ENCODE assay signal across 8 cellular contexts in genomic region chr2:119823734-119824334, GRCh38.
DNase-seq lines count a peak whose midpoint lies in the region; ATAC-seq, FAIRE-seq and TF ChIP-seq lines count a peak whose summit lies in the region.

No MANE protein-coding gene starts in this region.

- no peaks in the 10 kb centered on the region for H3K27me3 Mint-ChIP-seq in neural progenitor cell (ENCODE audit: insufficient read depth, low read depth)

- H3K27me3 ChIP-seq in neural progenitor cell, result no peaks in the 10 kb centered on the region

- TF ChIP-seq CTCF in neural progenitor cell (IDR thresholded peaks at IDR 0.05), result peak; percentile 66

- no peak overlapping the region for H3K4me3 ChIP-seq in neural progenitor cell

- no peak for TF ChIP-seq POLR2A in erythroblast (IDR thresholded peaks at IDR 0.05; ENCODE audit: low read length)

- no peaks in the 10 kb centered on the region for H3K9me3 ChIP-seq in neural progenitor cell (ENCODE audit: low read depth)

- H3K4me3 Mint-ChIP-seq in neural progenitor cell, result no peak overlapping the region

- H4K20me1 ChIP-seq in neural progenitor cell (ENCODE audit: low read depth), result no peaks in the 10 kb centered on the region

- no peaks in the 10 kb centered on the region for H3K4me1 ChIP-seq in neural progenitor cell

- H3F3A ChIP-seq in neural progenitor cell (ENCODE audit: low read depth), result no peaks in the 10 kb centered on the region

- H3K36me3 Mint-ChIP-seq in neural progenitor cell, result peaks cover 28% of the 10 kb centered on the region

- peak; percentile 3 for DNase-seq in NCI-H510A treated with DMSO at 0.1 percent for 48 hours (lab: John Stamatoyannopoulos, UW)
- no peak for DNase-seq in NCI-H510A (lab: John Stamatoyannopoulos, UW)
- peak; percentile 14 for DNase-seq in HT1080 (ENCODE audit: low read depth)
- peak; percentile 37 to 46 for DNase-seq in erythroblast (lab: John Stamatoyannopoulos, UW)
- peak; percentile 54 for DNase-seq in neural progenitor cell (ENCODE audit: low spot score)
- no peak for DNase-seq in DMS153 treated with DMSO at 0.1 percent for 48 hours (lab: John Stamatoyannopoulos, UW; ENCODE audit: unreplicated experiment)

- peak overlapping the region; percentile 34 for H3K27ac Mint-ChIP-seq in neural progenitor cell

- no peaks in the 10 kb centered on the region for H3K36me3 ChIP-seq in neural progenitor cell

- no peak overlapping the region for H3K4me2 ChIP-seq in neural progenitor cell

- H3K79me2 ChIP-seq in neural progenitor cell (ENCODE audit: low read depth), result peaks cover 73% of the 10 kb centered on the region

- peaks cover 4% of the 10 kb centered on the region for H3K9me3 Mint-ChIP-seq in neural progenitor cell

- ATAC-seq in GM18502 (IDR thresholded peaks at IDR 0.05; ENCODE audit: poor library complexity, unreplicated experiment), result no peak

- no peak overlapping the region for H3K9ac ChIP-seq in neural progenitor cell

- FAIRE-seq in TTC549 (lab: Jason Lieb, UNC), result peak; percentile 92

- no peak overlapping the region for H2AFZ ChIP-seq in neural progenitor cell (replicated peaks)

- H3K27ac ChIP-seq in neural progenitor cell, result no peak overlapping the region

- H3K4me1 Mint-ChIP-seq in neural progenitor cell, result peaks cover 3% of the 10 kb centered on the region

Comparison
In these comparisons a context has a peak if more than half of its experiments do, and no peak if none do; other contexts are left out.
1. DNase-seq: peak in NCI-H510A treated with DMSO at 0.1 percent for 48 hours (single experiment), HT1080 (single experiment), erythroblast (2 of 2) and neural progenitor cell (single experiment); none in NCI-H510A (single experiment) and DMS153 treated with DMSO at 0.1 percent for 48 hours (single experiment).